In the genomic region with DNA sequence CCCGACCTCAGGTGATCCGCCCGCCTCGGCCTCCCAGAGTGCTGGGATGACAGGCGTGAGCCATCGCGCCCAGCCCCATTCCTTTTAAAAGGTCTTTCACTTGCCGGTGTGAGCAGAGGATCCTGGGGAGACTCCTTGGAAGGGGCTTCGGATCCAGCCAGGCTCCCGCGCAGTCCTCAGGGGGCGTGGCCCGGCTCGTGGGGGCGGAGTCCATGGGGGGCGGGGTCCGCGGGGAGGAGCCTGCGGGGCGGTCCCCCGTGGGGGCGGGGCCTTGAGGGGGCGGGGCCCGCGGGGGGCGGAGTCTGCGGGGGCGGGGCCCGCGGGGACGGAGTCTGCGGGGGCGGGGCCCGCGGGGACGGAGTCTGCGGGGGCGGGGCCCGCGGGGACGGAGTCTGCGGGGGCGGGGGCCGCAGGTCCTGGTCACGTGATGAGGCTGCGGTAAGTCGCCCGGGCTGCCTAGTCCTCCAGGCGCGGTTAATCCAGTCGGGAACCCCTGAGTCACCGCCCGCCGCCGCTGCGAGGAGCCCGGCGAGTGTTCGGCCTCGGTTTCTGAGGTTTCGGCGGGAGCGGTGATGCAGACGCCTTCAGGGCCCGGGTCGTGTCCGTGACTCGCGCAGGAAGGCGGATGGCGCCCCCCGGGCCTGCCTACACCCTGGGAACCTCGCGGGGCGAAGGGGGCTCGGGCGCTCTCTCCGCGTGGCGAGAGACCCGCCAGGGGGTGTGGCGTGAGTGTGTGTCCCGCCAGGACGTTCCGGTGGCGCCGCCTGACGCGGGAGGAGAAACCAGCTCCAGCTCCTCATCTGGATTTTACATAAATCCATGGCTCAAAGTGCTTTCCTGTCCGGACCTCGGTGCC, we compare ENCODE assay signal across 8 cellular contexts. TPM values are rescaled to one million over a fixed set of nuclear protein-coding genes. Genes with fewer than 3 reads are reported as not detected.
DNase-seq lines count a peak whose midpoint lies in the region; ATAC-seq and TF ChIP-seq lines count a peak whose summit lies in the region.

No MANE protein-coding gene starts in this region.

- TF ChIP-seq POLR2A in Peyer's patch (IDR thresholded peaks at IDR 0.05) (no peak), adrenal gland (IDR thresholded peaks at IDR 0.05) (no peak)

- intact Hi-C loops in adrenal gland (cut with DNase I) (no loop called here), left ventricle myocardium superior (cut with micrococcal nuclease) (no loop called here)

- WGBS in adrenal gland, 4 donors, result 6 to 70% (median 27%) methylated on average over 5 to 87 of the region's 91 CpGs

- H3K4me1 ChIP-seq in Peyer's patch (peaks cover 0 to 39% (median 16%) of the 10 kb centered on the region in 4 donors), adrenal gland (replicated peaks in 1 of 2) (peaks cover 4 to 5% of the 10 kb centered on the region in 2 donors)

- H3K27me3 ChIP-seq in Peyer's patch (no peaks in the 10 kb centered on the region), adrenal gland (no peaks in the 10 kb centered on the region)

- H3K36me3 ChIP-seq in Peyer's patch, result no peaks in the 10 kb centered on the region
- H3K36me3 ChIP-seq in adrenal gland (replicated peaks in 1 of 2), result no peaks in the 10 kb centered on the region

- DNase-seq in GM10266 (ENCODE audit: extremely low spot score) (peak; percentile 89), Peyer's patch (peak; percentile 45 to 78 (median 75)), adrenal gland (peak; percentile 76 to 83 (median 80)), left ventricle myocardium superior (peak; percentile 75), retinal pigment epithelial cell (ENCODE audit: low read depth) (no peak), DMS79 treated with DMSO at 0.1 percent for 48 hours (lab: John Stamatoyannopoulos, UW) (no peak), NOMO-1 treated with DMSO at 0.1 percent for 48 hours (lab: John Stamatoyannopoulos, UW; ENCODE audit: unreplicated experiment) (no peak)

- no peak for TF ChIP-seq CTCF in GM10266 (IDR thresholded peaks at IDR 0.05; ENCODE audit: control insufficient read depth, insufficient read depth, low read depth, missing control alignments)
- TF ChIP-seq CTCF in Peyer's patch (IDR thresholded peaks at IDR 0.05), result peak in 1 of 6 experiments; percentile 13
- TF ChIP-seq CTCF in adrenal gland (IDR thresholded peaks at IDR 0.05), result no peak
- TF ChIP-seq CTCF in retinal pigment epithelial cell (conservative IDR thresholded peaks at IDR 0.05; ENCODE audit: low read depth, low read length), result no peak

- peak overlapping the region; percentile 30 to 62 (median 48) for H3K4me3 ChIP-seq in Peyer's patch
- peak overlapping the region in 2 of 4 donors; percentile 27 to 74 for H3K4me3 ChIP-seq in adrenal gland
- peak overlapping the region; percentile 46 for H3K4me3 ChIP-seq in retinal pigment epithelial cell (ENCODE audit: low read length)

- peak overlapping the region; percentile 30 to 68 (median 51) for H3K27ac ChIP-seq in Peyer's patch
- H3K27ac ChIP-seq in adrenal gland, result peak overlapping the region in 3 of 5 donors; percentile 48 to 88 (median 49)

- H3K9me3 ChIP-seq in Peyer's patch (no peaks in the 10 kb centered on the region), adrenal gland (replicated peaks in 1 of 3) (no peaks in the 10 kb centered on the region)

- ATAC-seq in left ventricle myocardium superior, result peak; percentile 71
- no peak for ATAC-seq in HG03378 (IDR thresholded peaks at IDR 0.05; ENCODE audit: unreplicated experiment)

RNA-seq across cellular contexts. Expression of a gene that starts 23.6 kb away (rescaled TPM):
- total RNA-seq in Peyer's patch (100 to 1,000 TPM; 220 to 753 (median 440) TPM), adrenal gland (100 to 1,000 TPM in 6 of 8 donors, 10 to 100 TPM in 2; 84.7 to 131 (median 113) TPM), left ventricle myocardium superior (167 TPM)
- polyA plus RNA-seq in adrenal gland, result 100 to 1,000 TPM in 1 of 3 donors, 10 to 100 TPM in 2; 46.2 to 152 (median 51.9) TPM

Comparison
In these comparisons a context has a peak if more than half of its experiments do, and no peak if none do; other contexts are left out.
1. DNase-seq: peak in GM10266 (single experiment), Peyer's patch (3 of 3), adrenal gland (7 of 7) and left ventricle myocardium superior (single experiment); none in retinal pigment epithelial cell (single experiment), DMS79 treated with DMSO at 0.1 percent for 48 hours (single experiment) and NOMO-1 treated with DMSO at 0.1 percent for 48 hours (single experiment).